ENCODE assay signal across 1 cellular context in the genomic region with DNA sequence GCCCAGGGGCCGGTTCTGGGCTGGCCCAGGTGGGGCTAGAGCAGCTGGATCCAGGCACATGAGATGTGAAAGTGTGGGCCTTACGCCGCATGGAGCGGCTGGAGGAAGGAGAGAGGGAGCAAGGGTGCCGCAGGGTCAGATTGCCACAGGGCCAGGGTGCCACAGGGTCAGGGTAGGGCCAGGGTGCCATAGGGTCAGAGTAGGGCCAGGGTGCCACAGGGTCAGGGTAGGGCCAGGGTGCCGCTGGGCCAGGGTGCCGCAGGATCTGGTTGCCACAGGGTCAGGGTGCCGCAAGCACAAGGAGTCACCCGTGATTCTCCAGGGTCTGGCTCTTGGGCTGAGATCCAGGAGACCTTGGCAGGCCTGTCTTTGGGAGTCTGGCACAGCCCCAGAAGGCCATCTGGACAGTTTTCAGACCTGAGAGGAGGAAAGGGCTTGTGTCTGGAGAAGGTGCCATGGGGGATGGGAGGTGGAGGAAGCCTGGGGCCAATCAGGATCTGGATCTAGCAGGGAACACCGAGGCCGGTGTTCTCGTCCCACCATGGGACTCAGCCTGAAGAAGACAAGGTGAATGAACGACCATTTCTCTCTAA.
TF ChIP-seq lines count a peak whose summit lies in the region.

No MANE protein-coding gene starts in this region.

TF ChIP-seq in WTC11, 78 proteins besides CTCF, POLR2A, EP300 and RAD21 (continued from another document):
- TF ChIP-seq, protein P1, sequence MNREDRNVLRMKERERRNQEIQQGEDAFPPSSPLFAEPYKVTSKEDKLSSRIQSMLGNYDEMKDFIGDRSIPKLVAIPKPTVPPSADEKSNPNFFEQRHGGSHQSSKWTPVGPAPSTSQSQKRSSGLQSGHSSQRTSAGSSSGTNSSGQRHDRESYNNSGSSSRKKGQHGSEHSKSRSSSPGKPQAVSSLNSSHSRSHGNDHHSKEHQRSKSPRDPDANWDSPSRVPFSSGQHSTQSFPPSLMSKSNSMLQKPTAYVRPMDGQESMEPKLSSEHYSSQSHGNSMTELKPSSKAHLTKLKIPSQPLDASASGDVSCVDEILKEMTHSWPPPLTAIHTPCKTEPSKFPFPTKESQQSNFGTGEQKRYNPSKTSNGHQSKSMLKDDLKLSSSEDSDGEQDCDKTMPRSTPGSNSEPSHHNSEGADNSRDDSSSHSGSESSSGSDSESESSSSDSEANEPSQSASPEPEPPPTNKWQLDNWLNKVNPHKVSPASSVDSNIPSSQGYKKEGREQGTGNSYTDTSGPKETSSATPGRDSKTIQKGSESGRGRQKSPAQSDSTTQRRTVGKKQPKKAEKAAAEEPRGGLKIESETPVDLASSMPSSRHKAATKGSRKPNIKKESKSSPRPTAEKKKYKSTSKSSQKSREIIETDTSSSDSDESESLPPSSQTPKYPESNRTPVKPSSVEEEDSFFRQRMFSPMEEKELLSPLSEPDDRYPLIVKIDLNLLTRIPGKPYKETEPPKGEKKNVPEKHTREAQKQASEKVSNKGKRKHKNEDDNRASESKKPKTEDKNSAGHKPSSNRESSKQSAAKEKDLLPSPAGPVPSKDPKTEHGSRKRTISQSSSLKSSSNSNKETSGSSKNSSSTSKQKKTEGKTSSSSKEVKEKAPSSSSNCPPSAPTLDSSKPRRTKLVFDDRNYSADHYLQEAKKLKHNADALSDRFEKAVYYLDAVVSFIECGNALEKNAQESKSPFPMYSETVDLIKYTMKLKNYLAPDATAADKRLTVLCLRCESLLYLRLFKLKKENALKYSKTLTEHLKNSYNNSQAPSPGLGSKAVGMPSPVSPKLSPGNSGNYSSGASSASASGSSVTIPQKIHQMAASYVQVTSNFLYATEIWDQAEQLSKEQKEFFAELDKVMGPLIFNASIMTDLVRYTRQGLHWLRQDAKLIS (CRISPR knock-in tag; IDR thresholded peaks at IDR 0.05; ENCODE audit: borderline replicate concordance): no peak
- TF ChIP-seq GTF2I (CRISPR knock-in tag; conservative IDR thresholded peaks at IDR 0.05) (no peak), SMAD3 (CRISPR knock-in tag; IDR thresholded peaks at IDR 0.05; ENCODE audit: borderline replicate concordance) (no peak), FOXK1 (CRISPR knock-in tag; IDR thresholded peaks at IDR 0.05) (no peak), JUN (CRISPR knock-in tag; IDR thresholded peaks at IDR 0.05) (no peak)
- TF ChIP-seq, protein P2, sequence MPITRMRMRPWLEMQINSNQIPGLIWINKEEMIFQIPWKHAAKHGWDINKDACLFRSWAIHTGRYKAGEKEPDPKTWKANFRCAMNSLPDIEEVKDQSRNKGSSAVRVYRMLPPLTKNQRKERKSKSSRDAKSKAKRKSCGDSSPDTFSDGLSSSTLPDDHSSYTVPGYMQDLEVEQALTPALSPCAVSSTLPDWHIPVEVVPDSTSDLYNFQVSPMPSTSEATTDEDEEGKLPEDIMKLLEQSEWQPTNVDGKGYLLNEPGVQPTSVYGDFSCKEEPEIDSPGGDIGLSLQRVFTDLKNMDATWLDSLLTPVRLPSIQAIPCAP (CRISPR knock-in tag; IDR thresholded peaks at IDR 0.05): no peak
